In the genomic region with DNA sequence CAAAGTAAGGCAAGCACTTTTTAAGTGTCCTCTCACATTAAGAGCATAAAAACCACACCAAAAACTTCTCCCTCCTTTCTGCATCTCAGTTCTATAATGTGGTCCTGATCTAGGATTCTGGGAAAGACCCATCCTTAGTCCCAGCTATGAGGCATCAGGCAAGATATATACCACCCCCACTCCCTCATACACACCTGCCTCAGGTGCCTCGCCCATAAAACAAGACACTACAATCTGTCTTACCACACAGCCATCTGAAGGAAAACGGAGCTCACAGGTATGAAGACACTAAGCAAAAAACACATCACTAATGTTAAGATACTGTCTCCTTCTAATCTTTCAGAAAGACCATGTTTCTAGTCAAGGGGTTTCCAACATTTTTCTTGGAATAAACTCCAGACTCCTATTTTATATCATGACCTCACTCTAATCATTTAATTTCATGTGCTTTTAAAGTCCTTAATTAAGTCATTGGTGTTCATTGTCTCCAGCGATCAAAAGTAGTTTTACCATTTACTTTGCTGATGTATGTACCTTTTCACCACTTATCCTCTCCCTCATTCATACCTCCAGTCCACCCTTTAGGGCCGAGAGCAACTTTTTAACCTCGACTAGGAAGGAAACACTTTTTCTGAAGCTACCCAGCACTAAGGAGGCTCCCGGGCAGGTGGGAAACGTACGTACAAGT, we compare ENCODE assay signal across 8 cellular contexts. TPM values are rescaled to one million over a fixed set of nuclear protein-coding genes. Genes with fewer than 3 reads are reported as not detected.
DNase-seq lines count a peak whose midpoint lies in the region; ATAC-seq, FAIRE-seq and TF ChIP-seq lines count a peak whose summit lies in the region.

No MANE protein-coding gene starts in this region.

- TF ChIP-seq POLR2A in suprapubic skin (IDR thresholded peaks at IDR 0.05): no peak

- ATAC-seq in activated naive CD4-positive, alpha-beta T cell treated with anti-CD3 and anti-CD28 coated beads, Interleukin-2, amount 50 U/mL, for 72 hours: no peak
- no peak for ATAC-seq in GM18873 (IDR thresholded peaks at IDR 0.05; ENCODE audit: low FRiP score, unreplicated experiment)

- peak overlapping the region; percentile 85 to 92 (median 91) for H3K4me3 ChIP-seq in keratinocyte (ENCODE audit: control insufficient read depth in 2 of 3, extremely low read depth in 1 of 3, insufficient read depth in 2 of 3, low read depth in 1 of 3, low read length in 3 of 3)
- peak overlapping the region; percentile 78 for H3K4me3 ChIP-seq in suprapubic skin

- peaks cover 8 to 12% of the 10 kb centered on the region in 2 experiments for H3K36me3 ChIP-seq in keratinocyte (ENCODE audit: control insufficient read depth in 2 of 2, extremely low read depth in 1 of 2, insufficient read depth in 2 of 2, low read length in 2 of 2)
- no peaks in the 10 kb centered on the region for H3K36me3 ChIP-seq in suprapubic skin

- H3K79me2 ChIP-seq in keratinocyte (ENCODE audit: control insufficient read depth, insufficient read depth, low read length): peaks cover 59% of the 10 kb centered on the region

- peak overlapping the region; percentile 95 for H3K4me2 ChIP-seq in keratinocyte (ENCODE audit: control insufficient read depth, extremely low read depth, insufficient read depth, low read depth, low read length)

- H3K27ac Mint-ChIP-seq in T-helper 2 cell treated with Interferon-gamma antibody and Interleukin-4, amounts not matched to agents 5 μg/mL and 100 μg/mL, for 36 hours: peak overlapping the region; percentile 98
- H3K27ac Mint-ChIP-seq in activated naive CD4-positive, alpha-beta T cell treated with anti-CD3 and anti-CD28 coated beads, Interleukin-2, amount 50 U/mL, for 72 hours: peak overlapping the region; percentile 96 to 99

- 4% methylated on average over 8 of the region's 8 CpGs for WGBS in suprapubic skin

- H3K4me1 Mint-ChIP-seq in T-helper 2 cell treated with Interferon-gamma antibody and Interleukin-4, amounts not matched to agents 5 μg/mL and 100 μg/mL, for 36 hours (ENCODE audit: low read depth): peaks cover 65% of the 10 kb centered on the region

- no peak for TF ChIP-seq EP300 in suprapubic skin (IDR thresholded peaks at IDR 0.05)

- dilution Hi-C loops in keratinocyte (cut with MboI; ENCODE audit: extremely low pct_ligation_motif_present, low sequenced_read_pairs): no loop called here

- no peaks in the 10 kb centered on the region for H3K27me3 Mint-ChIP-seq in T-helper 2 cell treated with Interferon-gamma antibody and Interleukin-4, amounts not matched to agents 5 μg/mL and 100 μg/mL, for 36 hours (ENCODE audit: low read depth)

- H3K27ac ChIP-seq in keratinocyte (ENCODE audit: control insufficient read depth, insufficient read depth, low read length) (peak overlapping the region; percentile 65), suprapubic skin (peak overlapping the region; percentile 96)

- peak overlapping the region; percentile 82 for H3K9ac ChIP-seq in keratinocyte (ENCODE audit: control insufficient read depth, extremely low read depth, insufficient read depth, low read length)

- H3K4me1 ChIP-seq in keratinocyte (ENCODE audit: control insufficient read depth, extremely low read depth, insufficient read depth, low read length) (peaks cover 84% of the 10 kb centered on the region), suprapubic skin (peaks cover 90% of the 10 kb centered on the region)

- peaks cover 24% of the 10 kb centered on the region for H4K20me1 ChIP-seq in keratinocyte (ENCODE audit: control insufficient read depth, extremely low read depth, insufficient read depth, low read length)

- H3K9me3 Mint-ChIP-seq in T-helper 2 cell treated with Interferon-gamma antibody and Interleukin-4, amounts not matched to agents 5 μg/mL and 100 μg/mL, for 36 hours: no peaks in the 10 kb centered on the region
- H3K9me3 Mint-ChIP-seq in activated naive CD4-positive, alpha-beta T cell treated with anti-CD3 and anti-CD28 coated beads, Interleukin-2, amount 50 U/mL, for 72 hours: no peaks in the 10 kb centered on the region

- H3K4me3 Mint-ChIP-seq in T-helper 2 cell treated with Interferon-gamma antibody and Interleukin-4, amounts not matched to agents 5 μg/mL and 100 μg/mL, for 36 hours: peak overlapping the region; percentile 91

- H2AFZ ChIP-seq in keratinocyte (ENCODE audit: control insufficient read depth, low read length): no peak overlapping the region

- H3K36me3 Mint-ChIP-seq in T-helper 2 cell treated with Interferon-gamma antibody and Interleukin-4, amounts not matched to agents 5 μg/mL and 100 μg/mL, for 36 hours (ENCODE audit: low read depth): peaks cover 39% of the 10 kb centered on the region
- peaks cover 33 to 42% of the 10 kb centered on the region in 2 donors for H3K36me3 Mint-ChIP-seq in activated naive CD4-positive, alpha-beta T cell treated with anti-CD3 and anti-CD28 coated beads, Interleukin-2, amount 50 U/mL, for 72 hours

- peaks cover 6% of the 10 kb centered on the region for H3K9me1 ChIP-seq in keratinocyte (ENCODE audit: control insufficient read depth, extremely low read depth, insufficient read depth, low read length)

- FAIRE-seq in keratinocyte (lab: Jason Lieb, UNC): peak; percentile 5

- DNase-seq in T-helper 2 cell treated with Interferon-gamma antibody and Interleukin-4, amounts not matched to agents 5 μg/mL and 100 μg/mL, for 36 hours (ENCODE audit: low spot score): no peak
- DNase-seq in T-helper 2 cell (no peak), keratinocyte (ENCODE audit: low read depth, low spot score) (no peak), suprapubic skin (ENCODE audit: low spot score in 2 of 2) (no peak), SKM-1 (lab: John Stamatoyannopoulos, UW; ENCODE audit: unreplicated experiment) (no peak), cerebellar nuclear complex (lab: John Stamatoyannopoulos, UW) (no peak)
- DNase-seq in activated naive CD4-positive, alpha-beta T cell treated with anti-CD3 and anti-CD28 coated beads, Interleukin-2, amount 50 U/mL, for 72 hours (ENCODE audit: low spot score in 2 of 2): no peak

- H3K9me3 ChIP-seq in keratinocyte (ENCODE audit: control insufficient read depth, low read depth, low read length): no peaks in the 10 kb centered on the region
- H3K9me3 ChIP-seq in suprapubic skin: no peaks in the 10 kb centered on the region

- TF ChIP-seq CTCF in keratinocyte (optimal IDR thresholded peaks at IDR 0.05 in 1 of 3, IDR thresholded peaks at IDR 0.05 in 1 of 3, conservative IDR thresholded peaks at IDR 0.05 in 1 of 3; ENCODE audit: extremely low read depth in 1 of 3, insufficient read depth in 2 of 3, low read length in 3 of 3) (no peak), suprapubic skin (IDR thresholded peaks at IDR 0.05) (no peak)

- H3K27me3 ChIP-seq in keratinocyte (ENCODE audit: control insufficient read depth, extremely low read depth, insufficient read depth, low read length) (no peaks in the 10 kb centered on the region), suprapubic skin (no peaks in the 10 kb centered on the region)

RNA-seq across cellular contexts. Expression of a gene that starts 1.1 kb away (rescaled TPM):
- 10 to 100 TPM; 38.4 to 54.4 TPM for total RNA-seq in activated naive CD4-positive, alpha-beta T cell treated with anti-CD3 and anti-CD28 coated beads, Interleukin-2, amount 50 U/mL, for 72 hours
- 6.5 to 8.3 TPM (median 7.1 TPM) in 3 replicates for polyA plus RNA-seq in keratinocyte
- 2.8 TPM for polyA plus RNA-seq in keratinocyte (2011; ENCODE audit: low read depth)
- 3.2 and 4.9 TPM in 2 replicates for polyA plus RNA-seq in keratinocyte (2011; cell fraction: cytosol; rRNA removed)
- 16.6 and 20.8 TPM in 2 replicates for polyA plus RNA-seq in keratinocyte (2011; cell fraction: nucleus; rRNA removed)
- 3.3 and 5.9 TPM in 2 replicates for polyA plus RNA-seq in keratinocyte (2012; ENCODE audit: low replicate concordance)
- polyA minus RNA-seq in keratinocyte: 5.0 to 7.3 TPM (median 6.0 TPM) in 3 replicates
- polyA minus RNA-seq in keratinocyte (2011; cell fraction: cytosol; rRNA and poly(A)+ RNA removed): 2.5 TPM
- polyA minus RNA-seq in keratinocyte (2011; cell fraction: nucleus; rRNA and poly(A)+ RNA removed): 7.8 and 10.7 TPM in 2 replicates
- total RNA-seq in suprapubic skin: 10 to 100 TPM in 3 of 4 donors, 1 to 10 TPM in 1; 9.6 to 14.4 (median 11.9) TPM

RNA-seq across cellular contexts. Expression of a gene that starts 53.8 kb away (rescaled TPM):
- total RNA-seq in activated naive CD4-positive, alpha-beta T cell treated with anti-CD3 and anti-CD28 coated beads, Interleukin-2, amount 50 U/mL, for 72 hours: under 1 TPM; 0.37 to 0.50 TPM
- polyA plus RNA-seq in keratinocyte: 0.05 TPM in 1 of 3 replicates, not detected in the others
- not detected for polyA plus RNA-seq in keratinocyte (2011; ENCODE audit: low read depth)
- not detected in 2 replicates for polyA plus RNA-seq in keratinocyte (2011; cell fraction: cytosol; rRNA removed)
- 0.07 TPM in 1 of 2 replicates, not detected in the other for polyA plus RNA-seq in keratinocyte (2011; cell fraction: nucleus; rRNA removed)
- polyA plus RNA-seq in keratinocyte (2012; ENCODE audit: low replicate concordance): not detected in 2 replicates
- not detected in 3 replicates for polyA minus RNA-seq in keratinocyte
- not detected for polyA minus RNA-seq in keratinocyte (2011; cell fraction: cytosol; rRNA and poly(A)+ RNA removed)
- polyA minus RNA-seq in keratinocyte (2011; cell fraction: nucleus; rRNA and poly(A)+ RNA removed): not detected in 2 replicates
- total RNA-seq in suprapubic skin: not detected
